In the genomic region with DNA sequence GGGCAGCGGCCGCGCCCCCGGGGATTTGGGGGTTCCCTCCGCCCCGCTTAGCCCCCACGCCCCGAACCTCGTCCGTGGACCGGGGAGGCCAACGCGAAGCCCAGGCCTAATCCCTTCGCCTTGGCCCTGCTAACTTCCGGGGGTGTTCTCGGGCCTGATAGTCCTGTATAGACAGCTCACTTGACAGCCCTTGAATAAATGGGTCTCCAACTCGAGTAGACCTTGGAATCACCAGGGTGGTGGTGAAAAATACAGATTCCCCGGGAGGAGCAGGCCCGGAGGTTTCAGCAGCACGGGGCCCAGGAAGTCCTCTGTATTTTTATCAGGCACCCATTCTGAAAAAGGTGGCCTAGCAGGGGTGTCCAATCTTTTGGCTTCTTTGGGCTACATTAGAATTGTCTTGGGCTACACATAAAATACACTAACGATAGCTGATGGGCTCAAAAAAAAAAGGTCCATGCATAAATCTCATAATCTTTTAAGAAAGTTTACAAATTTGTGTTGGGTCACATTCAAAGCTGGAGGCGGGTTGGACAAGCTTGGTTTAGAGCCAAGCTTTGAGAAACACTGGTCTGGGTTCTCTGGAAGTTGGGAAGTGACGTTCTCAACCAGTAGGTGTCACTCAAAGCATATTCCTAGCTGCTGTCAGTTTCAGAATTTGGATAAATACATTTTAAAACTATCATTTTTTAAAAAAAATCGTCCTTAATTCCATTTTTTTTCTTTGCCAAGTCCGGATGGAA, we compare ENCODE assay signal across 8 cellular contexts.
DNase-seq lines count a peak whose midpoint lies in the region; ATAC-seq and TF ChIP-seq lines count a peak whose summit lies in the region.

No MANE protein-coding gene starts in this region.

- H3K4me3 ChIP-seq in GM23248 (peak overlapping the region; percentile 84), Panc1 (ENCODE audit: low read depth in 2 of 2, low read length in 2 of 2) (peak overlapping the region; percentile 52 to 71)

- no peaks in the 10 kb centered on the region for H3K27me3 Mint-ChIP-seq in progenitor cell of endocrine pancreas

- H3K79me2 ChIP-seq in GM23248 (ENCODE audit: insufficient read depth): no peaks in the 10 kb centered on the region

- peak; percentile 74 for ATAC-seq in Panc1
- peak; percentile 82 for ATAC-seq in left ventricle myocardium superior

- H4K20me1 ChIP-seq in GM23248 (ENCODE audit: insufficient read depth): no peaks in the 10 kb centered on the region

- H3K27ac ChIP-seq in GM23248 (peak overlapping the region; percentile 76), Panc1 (ENCODE audit: low read length) (peak overlapping the region; percentile 77)

- in situ Hi-C loops in GM23248 (cut with MboI): no loop called here
- in situ Hi-C loops in KBM-7 (cut with MboI; ENCODE audit: low pct_unique_long_range_greater_than_20kb, low sequenced_read_pairs): no loop called here
- in situ Hi-C loops in Panc1 (cut with HindIII; ENCODE audit: low pct_unique_long_range_greater_than_20kb, low sequenced_read_pairs): no loop called here

- POLR2A ChIA-PET in Panc1 (lab: Charles Lee): interaction anchor here (0.6 to 0.7 kb wide), 2 partner anchors 67 to 277 kb away, joined by 3 read pairs; no protein-coding TSS in a partner anchor

- CTCF ChIA-PET in Panc1 (lab: Charles Lee): interaction anchor here (0.5 to 0.7 kb wide), 3 partner anchors 41 to 1602 kb away, joined by 3 to 4 read pairs (median 3); no protein-coding TSS in a partner anchor

- no peaks in the 10 kb centered on the region for H3K9me2 ChIP-seq in GM23248 (ENCODE audit: insufficient read depth)

- peak overlapping the region; percentile 82 for H2AFZ ChIP-seq in GM23248

- H3K4me1 Mint-ChIP-seq in progenitor cell of endocrine pancreas (ENCODE audit: low read depth): peaks cover 23% of the 10 kb centered on the region

- no peaks in the 10 kb centered on the region for H3K9me3 Mint-ChIP-seq in progenitor cell of endocrine pancreas (ENCODE audit: low read depth)

- peak; percentile 59 for DNase-seq in SIG-M5 treated with dmso at 0.1 percent for 504 hours (lab: John Stamatoyannopoulos, UW; ENCODE audit: unreplicated experiment)
- DNase-seq in SIG-M5 (lab: John Stamatoyannopoulos, UW): no peak
- peak; percentile 92 for DNase-seq in GM23248
- peak; percentile 75 for DNase-seq in KBM-7
- peak; percentile 74 for DNase-seq in Panc1 (ENCODE audit: low read depth, low spot score)
- peak in 42 of 58 donors; percentile 3 to 74 (median 42) for DNase-seq in anterior cingulate cortex (lab: John Stamatoyannopoulos, UW)
- DNase-seq in left ventricle myocardium superior: no peak
- no peak for DNase-seq in progenitor cell of endocrine pancreas (ENCODE audit: low spot score, unreplicated experiment)

- H3K9me3 ChIP-seq in GM23248 (ENCODE audit: low read depth) (no peaks in the 10 kb centered on the region), Panc1 (ENCODE audit: control insufficient read depth, insufficient read depth, low read depth, low read length) (no peaks in the 10 kb centered on the region)

- H3K4me3 Mint-ChIP-seq in progenitor cell of endocrine pancreas (ENCODE audit: low read depth): peak overlapping the region; percentile 72

- intact Hi-C loops in Panc1 (cut with micrococcal nuclease; ENCODE audit: unreplicated experiment) (loop anchor here (5.0 to 10.0 kb wide), 3 partner anchors 207 to 1154 kb away; no protein-coding TSS in a partner anchor), left ventricle myocardium superior (cut with micrococcal nuclease) (no loop called here)

- H3F3A ChIP-seq in GM23248 (ENCODE audit: insufficient read depth): peaks cover 13% of the 10 kb centered on the region

- H3K4me2 ChIP-seq in GM23248 (ENCODE audit: unreplicated experiment): peak overlapping the region; percentile 54

- peak overlapping the region; percentile 93 for H3K27ac Mint-ChIP-seq in progenitor cell of endocrine pancreas

- H3K4me1 ChIP-seq in GM23248 (ENCODE audit: insufficient read depth) (peaks cover 25% of the 10 kb centered on the region; the same call in 1 of the 2 replicates), Panc1 (ENCODE audit: control insufficient read depth, insufficient read depth, low read length) (peaks cover 13% of the 10 kb centered on the region)

- H3K36me3 ChIP-seq in GM23248 (ENCODE audit: low read depth) (no peaks in the 10 kb centered on the region), Panc1 (ENCODE audit: control insufficient read depth, insufficient read depth, low read length) (no peaks in the 10 kb centered on the region)

- peak; percentile 88 for TF ChIP-seq CTCF in Panc1 (IDR thresholded peaks at IDR 0.05)
- TF ChIP-seq CTCF in progenitor cell of endocrine pancreas (IDR thresholded peaks at IDR 0.05; ENCODE audit: unreplicated experiment): peak; percentile 73

- peak overlapping the region; percentile 86 for H3K9ac ChIP-seq in GM23248

- H3K36me3 Mint-ChIP-seq in progenitor cell of endocrine pancreas (ENCODE audit: insufficient read depth): no peaks in the 10 kb centered on the region

- 2 to 5% methylated on average over 12 to 23 of the region's 25 CpGs for WGBS in GM23248 (ENCODE audit: low coverage in 1 of 2, low lambda C conversion rate in 2 of 2, missing lambda C conversion rate in 2 of 2), 2 experiments

- BruUV-seq in Panc1 (replicated peaks; lab: Mats Ljungman, UMichigan): no TSS peak

- H3K27me3 ChIP-seq in GM23248 (replicated peaks; ENCODE audit: insufficient read depth) (no peaks in the 10 kb centered on the region), Panc1 (ENCODE audit: control insufficient read depth, insufficient read depth, low read length) (peaks cover 29% of the 10 kb centered on the region)

Comparison
In these comparisons a context has a peak if more than half of its experiments do, and no peak if none do; other contexts are left out.
1. DNase-seq: peak in SIG-M5 treated with dmso at 0.1 percent for 504 hours (single experiment), GM23248 (single experiment), KBM-7 (single experiment), Panc1 (single experiment) and anterior cingulate cortex (42 of 58); none in SIG-M5 (single experiment), left ventricle myocardium superior (single experiment) and progenitor cell of endocrine pancreas (single experiment).